Comparison of ENCODE assay signal across 20 cellular contexts in genomic region chr20:51198238-51198637, GRCh38.
A peak's percentile ranks its signal among the peaks of the same experiment; 100 is the strongest.
DNase-seq lines count a peak whose midpoint lies in the region; ATAC-seq, FAIRE-seq and TF ChIP-seq lines count a peak whose summit lies in the region.
"Had no signal": no experiment of that assay in that cellular context is flagged by ENCODE, and none has a peak within 500 bp of the region (broad histone marks: within the 10 kb centered on the region; RNA-seq: fewer than 3 reads in every experiment).

No MANE protein-coding gene starts in this region.

- FAIRE-seq in GM12878 (lab: Jason Lieb, UNC) = no peak
- FAIRE-seq: A204.1, G401.6, H1 had no signal

- H4K20me1 ChIP-seq in GM12878 (ENCODE audit: control insufficient read depth, insufficient read depth) = no peaks in the 10 kb centered on the region
- H4K20me1 ChIP-seq: BLaER1 had no signal

- BruUV-seq in GM12878 (replicated peaks; lab: Mats Ljungman, UMichigan) = no TSS peak

- H3K9ac ChIP-seq in GM12878 (ENCODE audit: control insufficient read depth, insufficient read depth, low read length) = no peak overlapping the region
- H3K9ac ChIP-seq: BLaER1 had no signal

- 20% methylated on average over 5 of the region's 5 CpGs for WGBS in GM12878 (ENCODE audit: insufficient coverage, insufficient replicate concordance, low lambda C conversion rate, missing lambda C conversion rate)

- H3K27me3 ChIP-seq in GM12878 (replicated peaks in 1 of 2; ENCODE audit: control insufficient read depth in 2 of 2, insufficient read depth in 2 of 2, low read length in 1 of 2) = peaks cover 0 to 4% of the 10 kb centered on the region in 2 experiments; a peak in 2 of 4 replicates
- H3K27me3 ChIP-seq: BLaER1 had no signal

- H3K79me2 ChIP-seq in GM12878 (ENCODE audit: control insufficient read depth, insufficient read depth, low read length) = no peaks in the 10 kb centered on the region

- SMC1A ChIA-PET in GM12878 (lab: Charles Lee; ENCODE audit: uncharacterized antibody, unreplicated experiment) = no interaction called here

- in situ Hi-C loops in GM12878 (cut with MboI) = no loop called here

- H3K9me3 ChIP-seq in GM12878 (replicated peaks; ENCODE audit: control insufficient read depth, insufficient read depth, low read length) = no peaks in the 10 kb centered on the region
- H3K9me3 ChIP-seq: Caco-2 had no signal

- ATAC-seq in GM12878 (no peak), GM18511 (IDR thresholded peaks at IDR 0.05; ENCODE audit: unreplicated experiment) (no peak), HG02759 (IDR thresholded peaks at IDR 0.05; ENCODE audit: unreplicated experiment) (no peak)
- ATAC-seq: CD8-positive, alpha-beta T cell had no signal

- no peaks in the 10 kb centered on the region for H3K4me1 ChIP-seq in GM12878 (ENCODE audit: control insufficient read depth, insufficient read depth, low read length)
- H3K4me1 ChIP-seq: BLaER1, Caco-2 had no signal

- peak; percentile 57 for DNase-seq in NCI-H82 (lab: John Stamatoyannopoulos, UW)
- DNase-seq in NCI-H82 treated with DMSO at 0.1 percent for 48 hours (lab: John Stamatoyannopoulos, UW; ENCODE audit: unreplicated experiment) = no peak
- no peak for DNase-seq in GM12878 (ENCODE audit: low read depth, low spot score)
- DNase-seq in islet precursor cell = peak; percentile 37
- DNase-seq in GM19240 (ENCODE audit: insufficient read length, low spot score) = no peak
- DNase-seq: Caco-2; CD4-positive, CD25-positive, alpha-beta regulatory T cell; CD8-positive, alpha-beta T cell; DMS153; DND-41; H7; HCEC 1CT had no signal

- no peak for TF ChIP-seq POLR2A in GM12878 (IDR thresholded peaks at IDR 0.05; ENCODE audit: low read depth, low read length)

- no peak for TF ChIP-seq EP300 in GM12878 (IDR thresholded peaks at IDR 0.05; ENCODE audit: borderline replicate concordance in 1 of 2, control insufficient read depth in 1 of 2, low read depth in 2 of 2, low read length in 2 of 2)

- H3K4me2 ChIP-seq in GM12878 (ENCODE audit: control insufficient read depth, insufficient read depth) = no peak overlapping the region
- H3K4me2 ChIP-seq: BLaER1 had no signal

- POLR2A ChIA-PET in GM12878 (lab: Charles Lee) = no interaction called here

- RAD21 ChIA-PET in GM12878 (lab: Charles Lee; ENCODE audit: unreplicated experiment) = no interaction called here

- H3K4me3 ChIP-seq in GM12878 = no peak overlapping the region
- H3K4me3 ChIP-seq: BLaER1 had no signal

- H3K27ac ChIP-seq in GM12878 (ENCODE audit: control insufficient read depth, insufficient read depth) = no peak overlapping the region
- H3K27ac ChIP-seq: 22Rv1, BLaER1, C4-2B had no signal

- CTCF ChIA-PET in GM12878 (lab: Yijun Ruan, JAX) = interaction anchor here (1.0 kb wide), 1 partner anchor 154 kb away, joined by 4 read pairs; no protein-coding TSS in a partner anchor

- H2AFZ ChIP-seq in GM12878 (ENCODE audit: control insufficient read depth, low read depth, low read length) = no peak overlapping the region

- intact Hi-C loops in GM12878 (cut with micrococcal nuclease; ENCODE audit: unreplicated experiment) = no loop called here

- TF ChIP-seq RAD21 in GM12878 (IDR thresholded peaks at IDR 0.05; ENCODE audit: insufficient read depth, low read depth, low read length) = no peak

- H3K36me3 ChIP-seq in GM12878 (ENCODE audit: control insufficient read depth in 2 of 2, insufficient read depth in 2 of 2, low read length in 1 of 2) = no peaks in the 10 kb centered on the region
- H3K36me3 ChIP-seq: BLaER1 had no signal

- TF ChIP-seq CTCF in GM12878 (IDR thresholded peaks at IDR 0.05 in 2 of 3, conservative IDR thresholded peaks at IDR 0.05 in 1 of 3; ENCODE audit: control insufficient read depth in 2 of 3, extremely low read depth in 1 of 3, insufficient read depth in 1 of 3, low read depth in 3 of 3, low read length in 3 of 3) = no peak

TF ChIP-seq in GM12878, 131 proteins besides CTCF, POLR2A, EP300 and RAD21:
- TF ChIP-seq SIX5 (IDR thresholded peaks at IDR 0.05; ENCODE audit: low read depth, low read length, severe bottlenecking) (no peak), ZBED1 (IDR thresholded peaks at IDR 0.05; ENCODE audit: borderline replicate concordance) (no peak)
- TF ChIP-seq, protein P1, sequence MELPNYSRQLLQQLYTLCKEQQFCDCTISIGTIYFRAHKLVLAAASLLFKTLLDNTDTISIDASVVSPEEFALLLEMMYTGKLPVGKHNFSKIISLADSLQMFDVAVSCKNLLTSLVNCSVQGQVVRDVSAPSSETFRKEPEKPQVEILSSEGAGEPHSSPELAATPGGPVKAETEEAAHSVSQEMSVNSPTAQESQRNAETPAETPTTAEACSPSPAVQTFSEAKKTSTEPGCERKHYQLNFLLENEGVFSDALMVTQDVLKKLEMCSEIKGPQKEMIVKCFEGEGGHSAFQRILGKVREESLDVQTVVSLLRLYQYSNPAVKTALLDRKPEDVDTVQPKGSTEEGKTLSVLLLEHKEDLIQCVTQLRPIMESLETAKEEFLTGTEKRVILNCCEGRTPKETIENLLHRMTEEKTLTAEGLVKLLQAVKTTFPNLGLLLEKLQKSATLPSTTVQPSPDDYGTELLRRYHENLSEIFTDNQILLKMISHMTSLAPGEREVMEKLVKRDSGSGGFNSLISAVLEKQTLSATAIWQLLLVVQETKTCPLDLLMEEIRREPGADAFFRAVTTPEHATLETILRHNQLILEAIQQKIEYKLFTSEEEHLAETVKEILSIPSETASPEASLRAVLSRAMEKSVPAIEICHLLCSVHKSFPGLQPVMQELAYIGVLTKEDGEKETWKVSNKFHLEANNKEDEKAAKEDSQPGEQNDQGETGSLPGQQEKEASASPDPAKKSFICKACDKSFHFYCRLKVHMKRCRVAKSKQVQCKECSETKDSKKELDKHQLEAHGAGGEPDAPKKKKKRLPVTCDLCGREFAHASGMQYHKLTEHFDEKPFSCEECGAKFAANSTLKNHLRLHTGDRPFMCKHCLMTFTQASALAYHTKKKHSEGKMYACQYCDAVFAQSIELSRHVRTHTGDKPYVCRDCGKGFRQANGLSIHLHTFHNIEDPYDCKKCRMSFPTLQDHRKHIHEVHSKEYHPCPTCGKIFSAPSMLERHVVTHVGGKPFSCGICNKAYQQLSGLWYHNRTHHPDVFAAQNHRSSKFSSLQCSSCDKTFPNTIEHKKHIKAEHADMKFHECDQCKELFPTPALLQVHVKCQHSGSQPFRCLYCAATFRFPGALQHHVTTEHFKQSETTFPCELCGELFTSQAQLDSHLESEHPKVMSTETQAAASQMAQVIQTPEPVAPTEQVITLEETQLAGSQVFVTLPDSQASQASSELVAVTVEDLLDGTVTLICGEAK (IDR thresholded peaks at IDR 0.05; ENCODE audit: borderline replicate concordance) = peak; percentile 13; the same call in 1 of the 2 replicates

Comparison
In these comparisons a context has a peak if more than half of its experiments do, and no peak if none do; other contexts are left out.
1. DNase-seq: peak in NCI-H82 (single experiment) and islet precursor cell (single experiment); none in NCI-H82 treated with DMSO at 0.1 percent for 48 hours (single experiment), GM12878 (single experiment) and GM19240 (single experiment).